8 cellular contexts compared by ENCODE assay signal in genomic region chr1:203861379-203862184, GRCh38. TPM values are rescaled to one million over a fixed set of nuclear protein-coding genes. Genes with fewer than 3 reads are reported as not detected.
DNase-seq lines count a peak whose midpoint lies in the region; ATAC-seq and TF ChIP-seq lines count a peak whose summit lies in the region.

Gene SNRPE (plus strand): TSS chr1:203861599. CDS start chr1:203861660, 61 bp downstream.

- peak within 1 kb of the TSS; percentile 92 for H3K27ac Mint-ChIP-seq in activated naive CD4-positive, alpha-beta T cell treated with anti-CD3 and anti-CD28 coated beads, Interleukin-2, amount 10 ng/mL, durations not matched to agents 7 days and 5 days

- DNase-seq in GM10248 (ENCODE audit: extremely low spot score): peak; percentile 96
- DNase-seq in NB4 (ENCODE audit: low read depth): peak; percentile 97
- DNase-seq in SK-N-MC (ENCODE audit: low read depth, low spot score): peak; percentile 92
- peak; percentile 97 for DNase-seq in activated naive CD4-positive, alpha-beta T cell treated with anti-CD3 and anti-CD28 coated beads, Interleukin-2, amount 10 ng/mL, durations not matched to agents 7 days and 5 days
- DNase-seq in germinal center (ENCODE audit: low spot score): peak; percentile 95
- DNase-seq in nucleus accumbens (lab: John Stamatoyannopoulos, UW): peak; percentile 41 to 98 (median 94)
- peak; percentile 97 for DNase-seq in suprapubic skin (ENCODE audit: low spot score in 2 of 2)

- peaks cover 41% of the 10 kb centered on the region for H3K36me3 ChIP-seq in SK-N-MC (ENCODE audit: insufficient read depth, low read length)
- peaks cover 28% of the 10 kb centered on the region for H3K36me3 ChIP-seq in suprapubic skin

- H3K4me3 ChIP-seq in NB4 (ENCODE audit: low read depth, low read length) (peak within 1 kb of the TSS; percentile 98), SK-N-MC (peak within 1 kb of the TSS; percentile 92), suprapubic skin (peak within 1 kb of the TSS; percentile 90)

- H3K27ac ChIP-seq in SK-N-MC: peak within 1 kb of the TSS; percentile 90
- H3K27ac ChIP-seq in suprapubic skin: peak within 1 kb of the TSS; percentile 50

- H3K9me3 Mint-ChIP-seq in activated naive CD4-positive, alpha-beta T cell treated with anti-CD3 and anti-CD28 coated beads, Interleukin-2, amount 10 ng/mL, durations not matched to agents 7 days and 5 days: no peaks in the 10 kb centered on the region

- H3K4me1 Mint-ChIP-seq in activated naive CD4-positive, alpha-beta T cell treated with anti-CD3 and anti-CD28 coated beads, Interleukin-2, amount 10 ng/mL, durations not matched to agents 7 days and 5 days: peaks cover 25% of the 10 kb centered on the region

- peak within 1 kb of the TSS; percentile 96 for H3K9ac ChIP-seq in SK-N-MC (ENCODE audit: insufficient read length)

- no peaks in the 10 kb centered on the region for H3K27me3 Mint-ChIP-seq in activated naive CD4-positive, alpha-beta T cell treated with anti-CD3 and anti-CD28 coated beads, Interleukin-2, amount 10 ng/mL, durations not matched to agents 7 days and 5 days

- POLR2A ChIA-PET in GM10248 (lab: Yijun Ruan, JAX): interaction anchor here (0.7 kb wide), 1 partner anchor 336 kb away, joined by 3 read pairs; no protein-coding TSS in a partner anchor

- TF ChIP-seq EP300 in suprapubic skin (IDR thresholded peaks at IDR 0.05): no peak

- peak; percentile 76 for TF ChIP-seq POLR2A in NB4 (IDR thresholded peaks at IDR 0.05; ENCODE audit: extremely low read depth, insufficient read length)
- TF ChIP-seq POLR2A in suprapubic skin (IDR thresholded peaks at IDR 0.05): peak in 1 of 2 donors; percentile 46

- CTCF ChIA-PET in GM10248 (lab: Yijun Ruan, JAX): interaction anchor here (0.8 to 5.9 kb wide), 9 partner anchors 11 to 537 kb away, joined by 3 to 31 read pairs (median 6); no protein-coding TSS in a partner anchor
- CTCF ChIA-PET in activated naive CD4-positive, alpha-beta T cell treated with anti-CD3 and anti-CD28 coated beads, Interleukin-2, amount 10 ng/mL, durations not matched to agents 7 days and 5 days (lab: Charles Lee): interaction anchor here (0.6 to 6.2 kb wide), 5 partner anchors 11 to 594 kb away, joined by 3 to 53 read pairs (median 3); no protein-coding TSS in a partner anchor

- peaks cover 35% of the 10 kb centered on the region for H3K36me3 Mint-ChIP-seq in activated naive CD4-positive, alpha-beta T cell treated with anti-CD3 and anti-CD28 coated beads, Interleukin-2, amount 10 ng/mL, durations not matched to agents 7 days and 5 days

- WGBS in suprapubic skin: under 1% methylated on average over 39 of the region's 48 CpGs

- H3K4me3 Mint-ChIP-seq in activated naive CD4-positive, alpha-beta T cell treated with anti-CD3 and anti-CD28 coated beads, Interleukin-2, amount 10 ng/mL, durations not matched to agents 7 days and 5 days: peak within 1 kb of the TSS; percentile 97

- H3K27me3 ChIP-seq in suprapubic skin: no peaks in the 10 kb centered on the region

- H3K4me1 ChIP-seq in suprapubic skin: peaks cover 24% of the 10 kb centered on the region

- peak; percentile 97 for TF ChIP-seq CTCF in GM10248 (IDR thresholded peaks at IDR 0.05; ENCODE audit: control extremely low read depth, extremely low read depth, low read depth, missing control alignments)
- TF ChIP-seq CTCF in NB4 (IDR thresholded peaks at IDR 0.05; ENCODE audit: low read depth, low read length): peak; percentile 85
- TF ChIP-seq CTCF in suprapubic skin (IDR thresholded peaks at IDR 0.05): peak; percentile 83 to 99

- ATAC-seq in HG02571 (IDR thresholded peaks at IDR 0.05; ENCODE audit: unreplicated experiment): peak; percentile 91

- H3K9me3 ChIP-seq in SK-N-MC (ENCODE audit: low read depth, low read length): no peaks in the 10 kb centered on the region
- no peaks in the 10 kb centered on the region for H3K9me3 ChIP-seq in suprapubic skin

RNA-seq across cellular contexts. Expression of gene SNRPE, which starts in this region (rescaled TPM):
- 10 to 100 TPM; 17.8 to 90.2 (median 42.4) TPM for total RNA-seq in suprapubic skin

Comparison
In these comparisons a context has a peak if more than half of its experiments do, and no peak if none do; other contexts are left out.
1. Peak in every context shown above with its lines: DNase-seq, ATAC-seq, H3K4me3 ChIP-seq and H3K27ac ChIP-seq.